ENCODE assay signal across 19 cellular contexts in the genomic region with DNA sequence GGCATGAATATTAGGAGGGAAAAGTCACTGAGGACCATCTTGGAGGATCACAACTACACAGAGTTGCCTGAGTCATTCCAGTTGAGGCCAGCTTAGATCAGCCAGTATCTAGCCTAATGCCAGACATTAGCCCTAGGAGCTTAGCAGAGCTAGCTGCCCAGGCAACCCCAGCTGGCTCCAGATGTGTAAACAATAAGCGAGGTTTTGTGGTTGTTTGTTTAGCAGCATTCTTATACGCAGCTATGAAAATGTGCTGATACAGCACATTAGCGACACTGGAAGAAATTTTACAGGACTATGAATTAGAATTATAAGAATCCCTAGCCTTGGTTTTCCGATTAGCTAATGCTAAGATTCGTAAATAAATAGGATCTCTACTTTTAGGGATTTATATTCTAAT.
"Had no signal": no experiment of that assay in that cellular context is flagged by ENCODE, and none has a peak within 500 bp of the region (broad histone marks: within the 10 kb centered on the region; RNA-seq: fewer than 3 reads in every experiment).

No MANE protein-coding gene starts in this region.

- H3K27ac Mint-ChIP-seq: activated B cell treated with CpG ODN at 0.5 μM for 24 hours; activated CD8-positive, alpha-beta T cell treated with anti-CD3 and anti-CD28 coated beads for 36 hours; activated naive CD4-positive, alpha-beta T cell treated with anti-CD3 and anti-CD28 coated beads, Interleukin-2, amount 50 U/mL, for 24 hours; memory B cell; natural killer cell; T-helper 2 cell treated with Interferon-gamma antibody and Interleukin-4, amounts not matched to agents 5 μg/mL and 100 μg/mL, for 36 hours had no signal

- H3K9me3 Mint-ChIP-seq: activated B cell treated with CpG ODN at 0.5 μM for 24 hours; activated naive CD4-positive, alpha-beta T cell treated with anti-CD3 and anti-CD28 coated beads, Interleukin-2, amount 50 U/mL, for 24 hours; T-helper 2 cell treated with Interferon-gamma antibody and Interleukin-4, amounts not matched to agents 5 μg/mL and 100 μg/mL, for 36 hours had no signal

- H3K27me3 ChIP-seq: adrenal gland, cardiac muscle cell, transverse colon had no signal

- H3K4me3 ChIP-seq: adrenal gland, cardiac muscle cell, transverse colon had no signal

- ATAC-seq: activated CD8-positive, alpha-beta T cell treated with anti-CD3 and anti-CD28 coated beads for 36 hours; esophagus mucosa; left ventricle myocardium superior; natural killer cell had no signal

- H3K4me3 Mint-ChIP-seq: activated B cell treated with CpG ODN at 0.5 μM for 24 hours; activated CD8-positive, alpha-beta T cell treated with anti-CD3 and anti-CD28 coated beads for 36 hours; activated naive CD4-positive, alpha-beta T cell treated with anti-CD3 and anti-CD28 coated beads, Interleukin-2, amount 50 U/mL, for 24 hours; memory B cell; natural killer cell; T-helper 2 cell treated with Interferon-gamma antibody and Interleukin-4, amounts not matched to agents 5 μg/mL and 100 μg/mL, for 36 hours had no signal

- DNase-seq: activated B cell treated with CpG ODN at 0.5 μM for 24 hours; activated CD4-positive, alpha-beta T cell treated with anti-CD3 and anti-CD28 coated beads for 48 hours; activated CD8-positive, alpha-beta T cell treated with anti-CD3 and anti-CD28 coated beads for 36 hours; activated effector memory CD4-positive, alpha-beta T cell treated with anti-CD3 and anti-CD28 coated beads, Interleukin-2, amount 50 U/mL, for 16 hours; activated T-cell treated with anti-CD3 and anti-CD28 coated beads, Interleukin-2, amount 50 U/mL, for 48 hours; adrenal gland; foreskin fibroblast; hypothalamus; left ventricle myocardium superior; natural killer cell; retina; stimulated activated CD4-positive, alpha-beta T cell treated with anti-CD3 and anti-CD28 coated beads, Interleukin-2, amount 100 ng/mL, for 48 hours; stimulated activated naive CD4-positive, alpha-beta T cell treated with Interleukin-2 at 50 U/mL for 16 hours; transverse colon had no signal

- H3K4me1 Mint-ChIP-seq: activated B cell treated with CpG ODN at 0.5 μM for 24 hours; activated naive CD4-positive, alpha-beta T cell treated with anti-CD3 and anti-CD28 coated beads, Interleukin-2, amount 50 U/mL, for 24 hours; memory B cell; natural killer cell had no signal

- H3K9me3 ChIP-seq: adrenal gland, transverse colon had no signal

- H3K27ac ChIP-seq: adrenal gland, cardiac muscle cell, transverse colon had no signal

- H3K36me3 ChIP-seq: adrenal gland, cardiac muscle cell, transverse colon had no signal

- H3K4me1 ChIP-seq: adrenal gland, transverse colon had no signal

- H3K27me3 Mint-ChIP-seq: activated B cell treated with CpG ODN at 0.5 μM for 24 hours; activated CD8-positive, alpha-beta T cell treated with anti-CD3 and anti-CD28 coated beads for 36 hours; activated naive CD4-positive, alpha-beta T cell treated with anti-CD3 and anti-CD28 coated beads, Interleukin-2, amount 50 U/mL, for 24 hours had no signal

- H3K36me3 Mint-ChIP-seq: activated naive CD4-positive, alpha-beta T cell treated with anti-CD3 and anti-CD28 coated beads, Interleukin-2, amount 50 U/mL, for 24 hours; memory B cell; natural killer cell had no signal
